In the genomic region with DNA sequence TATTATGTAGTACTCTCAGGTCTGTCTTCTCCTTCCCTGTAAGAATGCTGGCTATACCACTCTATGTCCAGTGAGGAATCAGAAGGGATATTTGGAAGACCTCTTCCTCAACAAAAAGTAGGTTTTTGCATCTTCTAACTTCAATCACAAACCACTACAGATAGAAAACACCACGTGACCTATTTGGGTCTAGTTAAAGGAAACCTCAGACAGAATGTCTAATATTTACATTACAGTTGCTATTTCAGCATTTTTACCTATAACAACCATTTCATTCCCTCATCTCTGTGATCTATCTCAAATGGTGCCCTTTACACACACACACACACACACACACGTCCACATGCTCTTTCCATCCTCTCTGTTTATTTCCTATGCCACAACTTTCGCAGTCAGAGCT, we compare ENCODE assay signal across 1 cellular context.
TF ChIP-seq lines count a peak whose summit lies in the region.

No MANE protein-coding gene starts in this region.

TF ChIP-seq in GM12878, 131 proteins besides CTCF, POLR2A, EP300 and RAD21:
- TF ChIP-seq, protein P1, sequence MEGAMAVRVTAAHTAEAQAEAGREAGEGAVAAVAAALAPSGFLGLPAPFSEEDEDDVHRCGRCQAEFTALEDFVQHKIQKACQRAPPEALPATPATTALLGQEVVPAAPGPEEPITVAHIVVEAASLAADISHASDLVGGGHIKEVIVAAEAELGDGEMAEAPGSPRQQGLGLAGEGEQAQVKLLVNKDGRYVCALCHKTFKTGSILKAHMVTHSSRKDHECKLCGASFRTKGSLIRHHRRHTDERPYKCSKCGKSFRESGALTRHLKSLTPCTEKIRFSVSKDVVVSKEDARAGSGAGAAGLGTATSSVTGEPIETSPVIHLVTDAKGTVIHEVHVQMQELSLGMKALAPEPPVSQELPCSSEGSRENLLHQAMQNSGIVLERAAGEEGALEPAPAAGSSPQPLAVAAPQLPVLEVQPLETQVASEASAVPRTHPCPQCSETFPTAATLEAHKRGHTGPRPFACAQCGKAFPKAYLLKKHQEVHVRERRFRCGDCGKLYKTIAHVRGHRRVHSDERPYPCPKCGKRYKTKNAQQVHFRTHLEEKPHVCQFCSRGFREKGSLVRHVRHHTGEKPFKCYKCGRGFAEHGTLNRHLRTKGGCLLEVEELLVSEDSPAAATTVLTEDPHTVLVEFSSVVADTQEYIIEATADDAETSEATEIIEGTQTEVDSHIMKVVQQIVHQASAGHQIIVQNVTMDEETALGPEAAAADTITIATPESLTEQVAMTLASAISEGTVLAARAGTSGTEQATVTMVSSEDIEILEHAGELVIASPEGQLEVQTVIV (IDR thresholded peaks at IDR 0.05; ENCODE audit: borderline replicate concordance, partially characterized antibody) = no peak
- no peak for TF ChIP-seq YY1 (IDR thresholded peaks at IDR 0.05; ENCODE audit: low read depth, low read length)
- TF ChIP-seq ZSCAN29 (IDR thresholded peaks at IDR 0.05) = no peak
- no peak for TF ChIP-seq ZNF384 (IDR thresholded peaks at IDR 0.05; ENCODE audit: borderline replicate concordance, low read depth, low read length)
- peak; percentile 34; the same call in 1 of the 2 replicates for TF ChIP-seq RAD51 (IDR thresholded peaks at IDR 0.05)
- TF ChIP-seq TCF3 (IDR thresholded peaks at IDR 0.05; ENCODE audit: borderline replicate concordance, insufficient read depth, low read depth, low read length) = no peak
- TF ChIP-seq CUX1 (IDR thresholded peaks at IDR 0.05; ENCODE audit: insufficient replicate concordance, low read depth, low read length) = no peak
